1 cellular context compared by ENCODE assay signal in the genomic region with DNA sequence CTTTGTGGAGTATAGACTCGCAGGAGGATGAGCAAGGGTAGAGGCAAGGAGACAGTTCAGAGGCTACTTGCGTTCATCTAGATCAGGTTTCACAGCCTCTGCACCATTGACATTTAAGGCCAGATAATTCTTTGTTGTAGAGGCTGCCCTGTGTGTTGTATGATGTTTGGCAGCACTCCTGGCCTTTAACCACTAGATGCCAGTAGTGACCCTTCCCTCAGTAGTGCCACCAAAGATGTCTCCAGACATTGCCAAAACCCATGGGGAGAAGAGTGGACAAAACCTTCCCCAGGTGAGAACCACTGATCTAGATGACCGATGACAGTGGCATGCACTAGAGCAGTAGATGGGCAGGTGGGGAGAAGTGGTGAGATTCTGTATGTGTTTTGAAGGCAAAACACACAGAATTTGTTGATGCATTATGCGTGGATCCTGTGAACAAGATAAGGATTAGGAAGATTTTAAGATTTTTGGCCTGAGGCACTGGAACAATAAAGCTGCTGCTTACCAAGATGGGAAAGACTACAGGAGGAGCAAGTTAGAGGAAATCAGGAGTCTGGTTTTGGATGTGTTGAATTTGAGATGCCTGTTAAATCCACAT.
TF ChIP-seq lines count a peak whose summit lies in the region.

No MANE protein-coding gene starts in this region.

TF ChIP-seq in Ishikawa, 13 proteins besides CTCF, POLR2A, EP300 and RAD21 (continued from another document):
- no peak for TF ChIP-seq ZBTB7A (IDR thresholded peaks at IDR 0.05; ENCODE audit: low read depth)
- no peak for TF ChIP-seq NFIC (IDR thresholded peaks at IDR 0.05)
- TF ChIP-seq, protein P1, sequence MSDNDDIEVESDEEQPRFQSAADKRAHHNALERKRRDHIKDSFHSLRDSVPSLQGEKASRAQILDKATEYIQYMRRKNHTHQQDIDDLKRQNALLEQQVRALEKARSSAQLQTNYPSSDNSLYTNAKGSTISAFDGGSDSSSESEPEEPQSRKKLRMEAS (IDR thresholded peaks at IDR 0.05): no peak
- no peak for TF ChIP-seq CREB1 (IDR thresholded peaks at IDR 0.05; ENCODE audit: low read depth)
- no peak for TF ChIP-seq FOXM1 (IDR thresholded peaks at IDR 0.05; ENCODE audit: borderline replicate concordance, low read depth)
